23 cellular contexts compared by ENCODE assay signal in genomic region chr7:318476-319266, GRCh38. TPM values are rescaled to one million over a fixed set of nuclear protein-coding genes. Genes with fewer than 3 reads are reported as not detected.
A peak's percentile ranks its signal among the peaks of the same experiment; 100 is the strongest.
DNase-seq lines count a peak whose midpoint lies in the region; ATAC-seq and TF ChIP-seq lines count a peak whose summit lies in the region.
"Had no signal": no experiment of that assay in that cellular context is flagged by ENCODE, and none has a peak within 500 bp of the region (broad histone marks: within the 10 kb centered on the region; RNA-seq: fewer than 3 reads in every experiment).

No MANE protein-coding gene starts in this region.

- H3K4me1 Mint-ChIP-seq in activated CD8-positive, alpha-beta T cell treated with anti-CD3 and anti-CD28 coated beads, Interleukin-2, amount 10 ng/mL, durations not matched to agents 7 days and 5 days (ENCODE audit: low read depth) = no peaks in the 10 kb centered on the region
- H3K4me1 Mint-ChIP-seq: activated CD8-positive, alpha-beta memory T cell treated with anti-CD3 and anti-CD28 coated beads, Interleukin-2, amount 10 ng/mL, durations not matched to agents 7 days and 5 days had no signal

- DNase-seq in HuH-7.5 (ENCODE audit: low spot score) (peak; percentile 54), RWPE1 (ENCODE audit: low spot score) (no peak), left lobe of liver (ENCODE audit: low spot score) (peak; percentile 58), gastrocnemius medialis (no peak), UCSD-AML1 (lab: John Stamatoyannopoulos, UW; ENCODE audit: unreplicated experiment) (no peak), caudate nucleus (lab: John Stamatoyannopoulos, UW) (no peak), SIG-M5 treated with dmso at 0.1 percent for 504 hours (lab: John Stamatoyannopoulos, UW; ENCODE audit: unreplicated experiment) (no peak)
- no peak for DNase-seq in activated CD8-positive, alpha-beta T cell treated with anti-CD3 and anti-CD28 coated beads, Interleukin-2, amount 10 ng/mL, durations not matched to agents 7 days and 5 days
- DNase-seq: activated CD8-positive, alpha-beta memory T cell treated with anti-CD3 and anti-CD28 coated beads, Interleukin-2, amount 10 ng/mL, durations not matched to agents 7 days and 5 days; adrenal gland; BE2C; endodermal cell; KG1; naive thymus-derived CD4-positive, alpha-beta T cell; NCI-H1436; NK-92 treated with Interleukin-12 subunit alpha and Interleukin-12 subunit beta, amount 100 ng/mL, for 24 hours; stimulated activated naive B cell treated with anti-CD40 and anti-IgM and Interleukin-4, amounts not matched to agents 10 μg/mL and 1 μg/mL and 100 μg/mL, for 72 hours; tibial artery had no signal

- H3K27me3 ChIP-seq in gastrocnemius medialis = peaks cover 0 to 20% (median 0%) of the 10 kb centered on the region in 3 donors
- H3K27me3 ChIP-seq: adrenal gland had no signal

- H3K4me3 ChIP-seq in gastrocnemius medialis = no peak overlapping the region
- H3K4me3 ChIP-seq: adrenal gland, prostate gland, tibial artery had no signal

- H3K36me3 Mint-ChIP-seq in activated CD8-positive, alpha-beta T cell treated with anti-CD3 and anti-CD28 coated beads, Interleukin-2, amount 10 ng/mL, durations not matched to agents 7 days and 5 days (ENCODE audit: low read depth) = no peaks in the 10 kb centered on the region
- H3K36me3 Mint-ChIP-seq: activated CD8-positive, alpha-beta memory T cell treated with anti-CD3 and anti-CD28 coated beads, Interleukin-2, amount 10 ng/mL, durations not matched to agents 7 days and 5 days; stimulated activated naive B cell treated with anti-CD40 and anti-IgM and Interleukin-4, amounts not matched to agents 10 μg/mL and 1 μg/mL and 100 μg/mL, for 72 hours had no signal

- H3K4me3 Mint-ChIP-seq in activated CD8-positive, alpha-beta T cell treated with anti-CD3 and anti-CD28 coated beads, Interleukin-2, amount 10 ng/mL, durations not matched to agents 7 days and 5 days = no peak overlapping the region
- H3K4me3 Mint-ChIP-seq: activated CD8-positive, alpha-beta memory T cell treated with anti-CD3 and anti-CD28 coated beads, Interleukin-2, amount 10 ng/mL, durations not matched to agents 7 days and 5 days; endodermal cell; naive thymus-derived CD4-positive, alpha-beta T cell; stimulated activated naive B cell treated with anti-CD40 and anti-IgM and Interleukin-4, amounts not matched to agents 10 μg/mL and 1 μg/mL and 100 μg/mL, for 72 hours had no signal

- TF ChIP-seq POLR2A in gastrocnemius medialis (IDR thresholded peaks at IDR 0.05) = no peak

- peaks cover 4 to 12% of the 10 kb centered on the region in 2 donors for H3K4me1 ChIP-seq in gastrocnemius medialis
- H3K4me1 ChIP-seq: adrenal gland, BE2C had no signal

- H3K9me3 ChIP-seq in gastrocnemius medialis = no peaks in the 10 kb centered on the region
- H3K9me3 ChIP-seq: adrenal gland, BE2C, prostate gland had no signal

- H3K36me3 ChIP-seq in gastrocnemius medialis = no peaks in the 10 kb centered on the region
- H3K36me3 ChIP-seq: adrenal gland, BE2C, prostate gland, tibial artery had no signal

- ATAC-seq in left lobe of liver (peak; percentile 66), gastrocnemius medialis (peak; percentile 39 to 40)
- ATAC-seq in activated CD8-positive, alpha-beta T cell treated with anti-CD3 and anti-CD28 coated beads, Interleukin-2, amount 10 ng/mL, durations not matched to agents 7 days and 5 days = no peak
- ATAC-seq: activated CD8-positive, alpha-beta memory T cell treated with anti-CD3 and anti-CD28 coated beads, Interleukin-2, amount 10 ng/mL, durations not matched to agents 7 days and 5 days; naive thymus-derived CD4-positive, alpha-beta T cell; stimulated activated naive B cell treated with anti-CD40 and anti-IgM and Interleukin-4, amounts not matched to agents 10 μg/mL and 1 μg/mL and 100 μg/mL, for 72 hours had no signal

- H3K9me3 Mint-ChIP-seq in activated CD8-positive, alpha-beta T cell treated with anti-CD3 and anti-CD28 coated beads, Interleukin-2, amount 10 ng/mL, durations not matched to agents 7 days and 5 days (ENCODE audit: insufficient read depth) = no peaks in the 10 kb centered on the region

- H3K27ac ChIP-seq in RWPE1 (peak overlapping the region; percentile 58), gastrocnemius medialis (peak overlapping the region in 3 of 4 donors; percentile 39 to 56 (median 47)), caudate nucleus (ENCODE audit: low read depth, low read length) (no peak overlapping the region)
- H3K27ac ChIP-seq: adrenal gland, HL-60, prostate gland, tibial artery had no signal

- CTCF ChIA-PET in RWPE1 (lab: Yijun Ruan, JAX) = interaction anchor here (0.7 kb wide), 1 partner anchor 15 kb away, joined by 3 read pairs; no protein-coding TSS in a partner anchor
- CTCF ChIA-PET in activated CD8-positive, alpha-beta T cell treated with anti-CD3 and anti-CD28 coated beads, Interleukin-2, amount 10 ng/mL, durations not matched to agents 7 days and 5 days (lab: Charles Lee) = no interaction called here

- TF ChIP-seq CTCF in RWPE1 (conservative IDR thresholded peaks at IDR 0.05; ENCODE audit: low read depth) = no peak
- no peak for TF ChIP-seq CTCF in gastrocnemius medialis (IDR thresholded peaks at IDR 0.05 in 4 of 5, conservative IDR thresholded peaks at IDR 0.05 in 1 of 5)

- in situ Hi-C loops in gastrocnemius medialis (cut with MboI; ENCODE audit: low sequenced_read_pairs in 4 of 4) = no loop called here

- POLR2A ChIA-PET in RWPE1 (lab: Yijun Ruan, JAX; ENCODE audit: low non-redundant PET) = no interaction called here
- POLR2A ChIA-PET in activated CD8-positive, alpha-beta T cell treated with anti-CD3 and anti-CD28 coated beads, Interleukin-2, amount 10 ng/mL, durations not matched to agents 7 days and 5 days (lab: Charles Lee) = no interaction called here

- intact Hi-C loops in gastrocnemius medialis (cut with DNase I; ENCODE audit: low total_unique reads) = no loop called here

- H3K27me3 Mint-ChIP-seq in activated CD8-positive, alpha-beta T cell treated with anti-CD3 and anti-CD28 coated beads, Interleukin-2, amount 10 ng/mL, durations not matched to agents 7 days and 5 days (ENCODE audit: low read depth) = peaks cover 23% of the 10 kb centered on the region

- no peak overlapping the region for H3K27ac Mint-ChIP-seq in activated CD8-positive, alpha-beta T cell treated with anti-CD3 and anti-CD28 coated beads, Interleukin-2, amount 10 ng/mL, durations not matched to agents 7 days and 5 days
- H3K27ac Mint-ChIP-seq: activated CD8-positive, alpha-beta memory T cell treated with anti-CD3 and anti-CD28 coated beads, Interleukin-2, amount 10 ng/mL, durations not matched to agents 7 days and 5 days; endodermal cell; stimulated activated naive B cell treated with anti-CD40 and anti-IgM and Interleukin-4, amounts not matched to agents 10 μg/mL and 1 μg/mL and 100 μg/mL, for 72 hours had no signal

RNA-seq across cellular contexts. Expression of gene FOXL3, which starts 28.7 kb away (rescaled TPM):
- total RNA-seq in left lobe of liver = not detected
- total RNA-seq in gastrocnemius medialis = not detected
- not detected for total RNA-seq in activated CD8-positive, alpha-beta T cell treated with anti-CD3 and anti-CD28 coated beads, Interleukin-2, amount 10 ng/mL, durations not matched to agents 7 days and 5 days
- total RNA-seq: activated CD8-positive, alpha-beta memory T cell treated with anti-CD3 and anti-CD28 coated beads, Interleukin-2, amount 10 ng/mL, durations not matched to agents 7 days and 5 days; adrenal gland; cardiac septum; endodermal cell; lower leg skin; naive thymus-derived CD4-positive, alpha-beta T cell; prostate gland; T-helper 1 cell treated with Interleukin-12 subunit alpha and Interleukin-12 subunit beta and Interleukin-4 antibody, amounts not matched to agents 30 ng/mL and 1 ng/mL, for 36 hours had no signal

Comparison
In these comparisons a context has a peak if more than half of its experiments do, and no peak if none do; other contexts are left out.
1. DNase-seq: peak in HuH-7.5 (single experiment) and left lobe of liver (single experiment); none in RWPE1 (single experiment), gastrocnemius medialis (0 of 2), activated CD8-positive, alpha-beta T cell treated with anti-CD3 and anti-CD28 coated beads, Interleukin-2, amount 10 ng/mL, durations not matched to agents 7 days and 5 days (single experiment), UCSD-AML1 (single experiment), caudate nucleus (0 of 61) and SIG-M5 treated with dmso at 0.1 percent for 504 hours (single experiment).